In genomic region chr2:17620280-17620679, GRCh38 we compare ENCODE assay signal across 2 cellular contexts.
TF ChIP-seq lines count a peak whose summit lies in the region.

No MANE protein-coding gene starts in this region.

TF ChIP-seq in IMR-90, 13 proteins besides CTCF, POLR2A, EP300 and RAD21 (continued from another document):
- TF ChIP-seq CEBPB (IDR thresholded peaks at IDR 0.05; ENCODE audit: low read depth, low read length) (no peak), RCOR1 (IDR thresholded peaks at IDR 0.05; ENCODE audit: insufficient replicate concordance, low read length) (no peak), ELK1 (IDR thresholded peaks at IDR 0.05; ENCODE audit: borderline replicate concordance, low read depth, low read length) (no peak), USF2 (IDR thresholded peaks at IDR 0.05; ENCODE audit: low read depth, low read length) (no peak)

TF ChIP-seq in WTC11, 78 proteins besides CTCF, POLR2A, EP300 and RAD21 (continued from another document):
- no peak for TF ChIP-seq HMGA2 (CRISPR knock-in tag; IDR thresholded peaks at IDR 0.05)
- TF ChIP-seq CREB1 (CRISPR knock-in tag; IDR thresholded peaks at IDR 0.05), result no peak
- TF ChIP-seq CBFB (CRISPR knock-in tag; IDR thresholded peaks at IDR 0.05; ENCODE audit: low read depth), result no peak
- no peak for TF ChIP-seq AFF4 (CRISPR knock-in tag; IDR thresholded peaks at IDR 0.05; ENCODE audit: borderline replicate concordance)
- no peak for TF ChIP-seq EMX1 (CRISPR knock-in tag; IDR thresholded peaks at IDR 0.05)
- TF ChIP-seq ZNF416 (CRISPR knock-in tag; IDR thresholded peaks at IDR 0.05), result no peak
- TF ChIP-seq FOXK1 (CRISPR knock-in tag; IDR thresholded peaks at IDR 0.05), result no peak
- TF ChIP-seq ZMAT4 (CRISPR knock-in tag; IDR thresholded peaks at IDR 0.05), result no peak
TF ChIP-seq in WTC11: peak in this region for 0.
